1 cellular context compared by ENCODE assay signal in the genomic region with DNA sequence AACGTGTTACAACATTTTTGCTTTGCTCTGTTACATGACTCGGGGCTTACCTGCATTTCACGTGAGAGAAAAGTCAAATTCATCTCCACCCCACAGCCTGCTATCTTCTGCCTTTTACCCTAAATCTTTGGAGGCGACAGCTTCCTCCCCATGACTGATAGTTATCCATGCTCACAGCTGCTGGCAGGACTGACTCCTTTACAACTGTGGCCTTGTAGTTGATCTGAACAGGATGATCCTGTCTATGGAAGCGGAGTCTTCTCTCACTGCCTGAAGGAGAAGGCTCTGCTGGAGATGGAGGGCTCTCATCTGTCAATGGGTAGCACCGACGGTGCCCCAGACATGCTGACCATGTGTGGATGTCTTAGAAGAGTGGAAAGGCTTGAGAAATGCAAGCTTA.
TF ChIP-seq lines count a peak whose summit lies in the region.

No MANE protein-coding gene starts in this region.

TF ChIP-seq in IMR-90, 13 proteins besides CTCF, POLR2A, EP300 and RAD21 (continued from another document):
- TF ChIP-seq, protein P1, sequence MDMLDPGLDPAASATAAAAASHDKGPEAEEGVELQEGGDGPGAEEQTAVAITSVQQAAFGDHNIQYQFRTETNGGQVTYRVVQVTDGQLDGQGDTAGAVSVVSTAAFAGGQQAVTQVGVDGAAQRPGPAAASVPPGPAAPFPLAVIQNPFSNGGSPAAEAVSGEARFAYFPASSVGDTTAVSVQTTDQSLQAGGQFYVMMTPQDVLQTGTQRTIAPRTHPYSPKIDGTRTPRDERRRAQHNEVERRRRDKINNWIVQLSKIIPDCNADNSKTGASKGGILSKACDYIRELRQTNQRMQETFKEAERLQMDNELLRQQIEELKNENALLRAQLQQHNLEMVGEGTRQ (IDR thresholded peaks at IDR 0.05; ENCODE audit: low read depth, low read length): no peak
- no peak for TF ChIP-seq CEBPB (IDR thresholded peaks at IDR 0.05; ENCODE audit: low read depth, low read length)
- no peak for TF ChIP-seq SMC3 (IDR thresholded peaks at IDR 0.05; ENCODE audit: low read depth, low read length)
